ENCODE assay signal across 11 cellular contexts in genomic region chr10:126247454-126247975, GRCh38.
DNase-seq lines count a peak whose midpoint lies in the region; ATAC-seq, FAIRE-seq and TF ChIP-seq lines count a peak whose summit lies in the region.
"Had no signal": no experiment of that assay in that cellular context is flagged by ENCODE, and none has a peak within 500 bp of the region (broad histone marks: within the 10 kb centered on the region; RNA-seq: fewer than 3 reads in every experiment).

No MANE protein-coding gene starts in this region.

- no peak overlapping the region for H3K4me3 ChIP-seq in HEK293 (ENCODE audit: low read depth, low read length)
- H3K4me3 ChIP-seq in K562: no peak overlapping the region
- peak overlapping the region; percentile 40 for H3K4me3 ChIP-seq in thoracic aorta
- H3K4me3 ChIP-seq in Karpas-422 (ENCODE audit: low read length): no peak overlapping the region
- H3K4me3 ChIP-seq in naive thymus-derived CD4-positive, alpha-beta T cell (ENCODE audit: low read length): no peak overlapping the region

- H3K27ac ChIP-seq in HEK293 (ENCODE audit: extremely low read depth, low read depth, low read length) (peak overlapping the region; percentile 79), K562 (ENCODE audit: extremely low read depth, low read depth, low read length) (no peak overlapping the region), thoracic aorta (peak overlapping the region; percentile 70 to 75), Karpas-422 (ENCODE audit: low read length) (no peak overlapping the region)
- H3K27ac ChIP-seq in naive thymus-derived CD4-positive, alpha-beta T cell (ENCODE audit: low read depth, low read length): no peak overlapping the region

- H3K9me3 ChIP-seq in HEK293 (ENCODE audit: control insufficient read depth, insufficient read depth, low read depth, low read length) (no peaks in the 10 kb centered on the region), K562 (replicated peaks; ENCODE audit: control insufficient read depth, insufficient read depth, low read depth, low read length) (no peaks in the 10 kb centered on the region), thoracic aorta (no peaks in the 10 kb centered on the region), Karpas-422 (ENCODE audit: low read length) (peaks cover 5% of the 10 kb centered on the region)
- H3K9me3 ChIP-seq in naive thymus-derived CD4-positive, alpha-beta T cell (ENCODE audit: control insufficient read depth in 2 of 3, low read length in 3 of 3): peaks cover 0 to 5% (median 0%) of the 10 kb centered on the region in 3 experiments

- TF ChIP-seq EP300 in K562 (IDR thresholded peaks at IDR 0.05; ENCODE audit: low read length): no peak

- H4K20me1 ChIP-seq in K562 (replicated peaks; ENCODE audit: control insufficient read depth, insufficient read depth, low read length) (no peaks in the 10 kb centered on the region), Karpas-422 (ENCODE audit: insufficient read depth, low read depth, low read length) (no peaks in the 10 kb centered on the region)

- TF ChIP-seq POLR2A in K562 (conservative IDR thresholded peaks at IDR 0.05): no peak

- 6% methylated on average over 11 of the region's 11 CpGs for WGBS in K562 (ENCODE audit: insufficient coverage, low coverage, missing lambda C conversion rate)

- H3K4me3 Mint-ChIP-seq in naive thymus-derived CD4-positive, alpha-beta T cell: no peak overlapping the region
- H3K4me3 Mint-ChIP-seq: T-helper 2 cell treated with Interferon-gamma antibody and Interleukin-4, amounts not matched to agents 5 μg/mL and 100 μg/mL, for 36 hours had no signal

- no peaks in the 10 kb centered on the region for H3K4me1 Mint-ChIP-seq in naive thymus-derived CD4-positive, alpha-beta T cell

- H3K4me1 ChIP-seq in HEK293 (ENCODE audit: control insufficient read depth, insufficient read depth, low read length) (peaks cover 35% of the 10 kb centered on the region), K562 (replicated peaks in 1 of 2; ENCODE audit: control insufficient read depth in 2 of 2, insufficient read depth in 2 of 2, low read length in 2 of 2) (no peaks in the 10 kb centered on the region; a peak in 1 of 5 replicates), thoracic aorta (ENCODE audit: control insufficient read depth in 1 of 2, low read depth in 2 of 2) (peaks cover 0 to 14% of the 10 kb centered on the region in 2 donors), Karpas-422 (ENCODE audit: low read length) (no peaks in the 10 kb centered on the region)
- no peaks in the 10 kb centered on the region for H3K4me1 ChIP-seq in naive thymus-derived CD4-positive, alpha-beta T cell (ENCODE audit: control insufficient read depth in 2 of 2, insufficient read depth in 2 of 2, low read length in 2 of 2)

- H2AFZ ChIP-seq in K562 (ENCODE audit: low read depth, low read length) (0 out of 2 replicates have a peak overlapping the region, but pooled peaks have one; percentile 17), Karpas-422 (ENCODE audit: low read length) (no peak overlapping the region)

- no peak overlapping the region for H3K27ac Mint-ChIP-seq in naive thymus-derived CD4-positive, alpha-beta T cell
- H3K27ac Mint-ChIP-seq: T-helper 2 cell treated with Interferon-gamma antibody and Interleukin-4, amounts not matched to agents 5 μg/mL and 100 μg/mL, for 36 hours had no signal

- no peak for DNase-seq in K562 (ENCODE audit: extremely low read depth in 1 of 4, low spot score in 3 of 4)
- DNase-seq in iPS-NIHi11 (ENCODE audit: low spot score): peak; percentile 29
- DNase-seq in thoracic aorta (ENCODE audit: low spot score): peak; percentile 91
- DNase-seq in Karpas-422: no peak
- no peak for DNase-seq in naive thymus-derived CD4-positive, alpha-beta T cell
- DNase-seq in stimulated activated CD8-positive, alpha-beta memory T cell treated with anti-CD3 and anti-CD28 coated beads, Interleukin-4, amount 100 ng/mL, for 48 hours: no peak
- no peak for DNase-seq in stimulated activated naive CD4-positive, alpha-beta T cell treated with Interleukin-2 at 50 U/mL for 16 hours (lab: John Stamatoyannopoulos, UW)
- DNase-seq: midbrain, NCI-H146 had no signal

- no peaks in the 10 kb centered on the region for H3K27me3 Mint-ChIP-seq in naive thymus-derived CD4-positive, alpha-beta T cell

- H3K27me3 ChIP-seq in K562 (ENCODE audit: control insufficient read depth in 2 of 2, insufficient read depth in 2 of 2, low read length in 2 of 2) (0 out of 5 replicates have a peak, but pooled peaks cover 0 to 4% of the 10 kb centered on the region in 2 experiments), thoracic aorta (replicated peaks; ENCODE audit: insufficient read depth) (no peaks in the 10 kb centered on the region), Karpas-422 (ENCODE audit: low read length) (no peaks in the 10 kb centered on the region)
- H3K27me3 ChIP-seq in naive thymus-derived CD4-positive, alpha-beta T cell (ENCODE audit: control insufficient read depth in 2 of 2, insufficient read depth in 2 of 2, low read length in 2 of 2): no peaks in the 10 kb centered on the region

- H3K9me1 ChIP-seq in K562 (ENCODE audit: control insufficient read depth, insufficient read depth, low read length): no peaks in the 10 kb centered on the region

- in situ Hi-C loops in K562 (cut with MboI): no loop called here

- peaks cover 0 to 12% (median 6%) of the 10 kb centered on the region in 11 donors for H3K9me3 Mint-ChIP-seq in naive thymus-derived CD4-positive, alpha-beta T cell

- FAIRE-seq in K562 (lab: Jason Lieb, UNC): no peak

- no peak for ATAC-seq in K562
- ATAC-seq in thoracic aorta (ENCODE audit: insufficient number of reproducible peaks, low FRiP score, low read depth): peak; percentile 99
- ATAC-seq in naive thymus-derived CD4-positive, alpha-beta T cell: no peak

- intact Hi-C loops in K562 (cut with micrococcal nuclease): no loop called here
- intact Hi-C loops in naive thymus-derived CD4-positive, alpha-beta T cell (cut with micrococcal nuclease): no loop called here

- no peaks in the 10 kb centered on the region for H3K79me2 ChIP-seq in K562 (ENCODE audit: control insufficient read depth, insufficient read depth, low read length)
- H3K79me2 ChIP-seq in Karpas-422 (ENCODE audit: low read length): no peaks in the 10 kb centered on the region

- H3K9ac ChIP-seq in K562 (ENCODE audit: insufficient read depth in 1 of 2, low read depth in 2 of 2, low read length in 2 of 2): no peak overlapping the region
- no peak overlapping the region for H3K9ac ChIP-seq in Karpas-422 (ENCODE audit: low read length)

- peaks cover 0 to 6% (median 0%) of the 10 kb centered on the region in 5 donors for H3K36me3 Mint-ChIP-seq in naive thymus-derived CD4-positive, alpha-beta T cell

- no peaks in the 10 kb centered on the region for H3K36me3 ChIP-seq in HEK293 (ENCODE audit: control insufficient read depth in 2 of 2, insufficient read depth in 1 of 2, low read length in 2 of 2)
- no peaks in the 10 kb centered on the region for H3K36me3 ChIP-seq in K562 (ENCODE audit: control insufficient read depth, insufficient read depth, low read length)
- no peaks in the 10 kb centered on the region for H3K36me3 ChIP-seq in thoracic aorta
- H3K36me3 ChIP-seq in Karpas-422 (ENCODE audit: insufficient read depth, low read length): no peaks in the 10 kb centered on the region
- no peaks in the 10 kb centered on the region for H3K36me3 ChIP-seq in naive thymus-derived CD4-positive, alpha-beta T cell (ENCODE audit: control insufficient read depth in 2 of 3, insufficient read depth in 3 of 3, low read length in 3 of 3)

- CTCF ChIA-PET in HEK293 (lab: Yijun Ruan, JAX): no interaction called here
- CTCF ChIA-PET in K562 (lab: Yijun Ruan, JAX; ENCODE audit: low intra/inter-chr PET ratio): no interaction called here
- CTCF ChIA-PET in naive thymus-derived CD4-positive, alpha-beta T cell (lab: Charles Lee): no interaction called here

- H3K4me2 ChIP-seq in K562 (ENCODE audit: insufficient read depth, low read length) (no peak overlapping the region), Karpas-422 (ENCODE audit: low read depth, low read length, poor library complexity, severe bottlenecking) (no peak overlapping the region)

- POLR2A ChIA-PET in HEK293 (lab: Yijun Ruan, JAX): no interaction called here
- POLR2A ChIA-PET in K562 (lab: Yijun Ruan, JAX): no interaction called here
- POLR2A ChIA-PET in naive thymus-derived CD4-positive, alpha-beta T cell (lab: Charles Lee): no interaction called here

- no peaks in the 10 kb centered on the region for H3K9me2 ChIP-seq in Karpas-422 (replicated peaks; ENCODE audit: insufficient read depth, low read length)

- BruUV-seq in K562 (replicated peaks; lab: Mats Ljungman, UMichigan): no TSS peak

- TF ChIP-seq CTCF in HEK293 (tag by site-specific recombination; IDR thresholded peaks at IDR 0.05): no peak
- no peak for TF ChIP-seq CTCF in K562 (IDR thresholded peaks at IDR 0.05 in 2 of 3, conservative IDR thresholded peaks at IDR 0.05 in 1 of 3; ENCODE audit: insufficient read depth in 2 of 3, low read depth in 1 of 3, low read length in 3 of 3)
- no peak for TF ChIP-seq CTCF in thoracic aorta (IDR thresholded peaks at IDR 0.05)

- no peak for TF ChIP-seq RAD21 in K562 (CRISPR knock-in tag; conservative IDR thresholded peaks at IDR 0.05 in 1 of 2, IDR thresholded peaks at IDR 0.05 in 1 of 2)

TF ChIP-seq in HEK293, 187 proteins besides CTCF, POLR2A, EP300 and RAD21 (continues in another document):
- peak; percentile 56 for TF ChIP-seq ZIC2 (tag by site-specific recombination; IDR thresholded peaks at IDR 0.05)
- TF ChIP-seq BCL6B (tag by site-specific recombination; IDR thresholded peaks at IDR 0.05): peak; percentile 89

TF ChIP-seq in K562, 482 proteins besides CTCF, POLR2A, EP300 and RAD21 (continues in another document):
- TF ChIP-seq HDAC6 (IDR thresholded peaks at IDR 0.05; ENCODE audit: low read depth, low read length) (no peak), NR3C1 (CRISPR knock-in tag; IDR thresholded peaks at IDR 0.05) (no peak)

Comparison
In these comparisons a context has a peak if more than half of its experiments do, and no peak if none do; other contexts are left out.
1. H3K27ac ChIP-seq: peak in HEK293 (single experiment) and thoracic aorta (2 of 2); none in K562 (single experiment), Karpas-422 (single experiment) and naive thymus-derived CD4-positive, alpha-beta T cell (single experiment).
2. DNase-seq: peak in iPS-NIHi11 (single experiment) and thoracic aorta (single experiment); none in K562 (0 of 4), Karpas-422 (single experiment), naive thymus-derived CD4-positive, alpha-beta T cell (0 of 9), stimulated activated CD8-positive, alpha-beta memory T cell treated with anti-CD3 and anti-CD28 coated beads, Interleukin-4, amount 100 ng/mL, for 48 hours (single experiment) and stimulated activated naive CD4-positive, alpha-beta T cell treated with Interleukin-2 at 50 U/mL for 16 hours (single experiment).
3. Of the 44 proteins assayed by ChIP-seq in both K562 and HEK293: peak only in K562: none; only in HEK293: ATF2, KLF10, KLF16, MYNN, PATZ1, TRIM28 and 10 more; in both: none; in neither: 28.